Comparison of ENCODE assay signal across 27 cellular contexts in the genomic region with DNA sequence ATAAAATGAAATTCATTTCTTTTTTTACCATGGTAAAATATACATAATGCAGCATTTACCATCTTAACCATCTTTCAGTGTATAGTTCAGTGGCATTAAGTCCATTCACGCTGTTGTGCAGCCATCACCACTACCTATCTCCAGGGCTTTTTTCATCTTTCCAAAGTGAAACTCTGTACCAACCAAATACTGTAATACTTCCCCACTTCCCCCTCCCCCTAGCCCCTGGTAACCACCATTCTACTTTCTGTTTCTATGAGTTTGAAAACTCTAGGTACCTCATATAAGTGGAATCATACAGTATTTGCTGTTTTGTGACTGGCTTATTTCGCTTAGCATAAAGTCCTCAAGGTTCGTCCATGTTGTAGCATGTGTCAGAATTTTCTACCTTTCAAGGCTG. TPM values are rescaled to one million over a fixed set of nuclear protein-coding genes. Genes with fewer than 3 reads are reported as not detected.
A peak's percentile ranks its signal among the peaks of the same experiment; 100 is the strongest.
DNase-seq lines count a peak whose midpoint lies in the region; ATAC-seq and TF ChIP-seq lines count a peak whose summit lies in the region.
"Had no signal": no experiment of that assay in that cellular context is flagged by ENCODE, and none has a peak within 500 bp of the region (broad histone marks: within the 10 kb centered on the region; RNA-seq: fewer than 3 reads in every experiment).

No MANE protein-coding gene starts in this region.

- no peaks in the 10 kb centered on the region for H3K9me3 ChIP-seq in CD8-positive, alpha-beta T cell (ENCODE audit: low read length)
- no peaks in the 10 kb centered on the region for H3K9me3 ChIP-seq in HAP-1
- H3K9me3 ChIP-seq: ovary, right atrium auricular region, SJCRH30, transverse colon had no signal

- no peak overlapping the region for H3K27ac ChIP-seq in CD8-positive, alpha-beta T cell (ENCODE audit: low read depth, low read length)
- H3K27ac ChIP-seq: ovary, right atrium auricular region, SJCRH30, transverse colon had no signal

- in situ Hi-C loops in HAP-1 (cut with MboI; ENCODE audit: low sequenced_read_pairs), result no loop called here

- no peaks in the 10 kb centered on the region for H3K27me3 Mint-ChIP-seq in activated CD4-positive, alpha-beta T cell treated with anti-CD3 and anti-CD28 coated beads for 36 hours
- H3K27me3 Mint-ChIP-seq in CD8-positive, alpha-beta T cell (ENCODE audit: low read depth), result no peaks in the 10 kb centered on the region
- no peaks in the 10 kb centered on the region for H3K27me3 Mint-ChIP-seq in activated naive CD8-positive, alpha-beta T cell treated with anti-CD3 and anti-CD28 coated beads, Interleukin-2, amount 50 U/mL, for 24 hours
- H3K27me3 Mint-ChIP-seq: activated naive CD4-positive, alpha-beta T cell treated with anti-CD3 and anti-CD28 coated beads, Interleukin-2, amount 50 U/mL, for 24 hours; natural killer cell treated with Interleukin-12 subunit alpha and Interleukin-12 subunit beta and Interleukin-15 and Interleukin-18, amount 100 ng/mL, for 72 hours had no signal

- no peak overlapping the region for H3K27ac Mint-ChIP-seq in activated CD4-positive, alpha-beta T cell treated with anti-CD3 and anti-CD28 coated beads for 36 hours
- H3K27ac Mint-ChIP-seq in CD8-positive, alpha-beta T cell, result no peak overlapping the region
- no peak overlapping the region for H3K27ac Mint-ChIP-seq in activated naive CD8-positive, alpha-beta T cell treated with anti-CD3 and anti-CD28 coated beads, Interleukin-2, amount 50 U/mL, for 24 hours
- H3K27ac Mint-ChIP-seq: brain, mesothelial cell of epicardium, WTC11 had no signal

- H3K4me3 Mint-ChIP-seq in activated CD4-positive, alpha-beta T cell treated with anti-CD3 and anti-CD28 coated beads for 36 hours, result no peak overlapping the region
- no peak overlapping the region for H3K4me3 Mint-ChIP-seq in CD8-positive, alpha-beta T cell
- H3K4me3 Mint-ChIP-seq in activated naive CD8-positive, alpha-beta T cell treated with anti-CD3 and anti-CD28 coated beads, Interleukin-2, amount 50 U/mL, for 24 hours, result no peak overlapping the region
- H3K4me3 Mint-ChIP-seq: activated naive CD4-positive, alpha-beta T cell treated with anti-CD3 and anti-CD28 coated beads, Interleukin-2, amount 50 U/mL, for 24 hours; brain; mesothelial cell of epicardium; WTC11 had no signal

- TF ChIP-seq CTCF in CD8-positive, alpha-beta T cell (IDR thresholded peaks at IDR 0.05), result no peak

- H3K36me3 Mint-ChIP-seq in activated CD4-positive, alpha-beta T cell treated with anti-CD3 and anti-CD28 coated beads for 36 hours (ENCODE audit: low read depth), result peaks cover 5% of the 10 kb centered on the region
- no peaks in the 10 kb centered on the region for H3K36me3 Mint-ChIP-seq in CD8-positive, alpha-beta T cell
- H3K36me3 Mint-ChIP-seq in activated naive CD8-positive, alpha-beta T cell treated with anti-CD3 and anti-CD28 coated beads, Interleukin-2, amount 50 U/mL, for 24 hours (ENCODE audit: low read depth), result peaks cover 1% of the 10 kb centered on the region
- H3K36me3 Mint-ChIP-seq: brain; mesothelial cell of epicardium; natural killer cell treated with Interleukin-12 subunit alpha and Interleukin-12 subunit beta and Interleukin-15 and Interleukin-18, amount 100 ng/mL, for 72 hours; WTC11 had no signal

- peak; percentile 41 for DNase-seq in activated CD4-positive, alpha-beta T cell treated with anti-CD3 and anti-CD28 coated beads for 36 hours
- DNase-seq in activated CD4-positive, alpha-beta T cell treated with anti-CD3 and anti-CD28 coated beads, Interleukin-2, amount 50 U/mL, for 1 hour, result no peak
- no peak for DNase-seq in CD8-positive, alpha-beta T cell
- DNase-seq in NOMO-1 treated with dmso at 0.1 percent for 144 hours (lab: John Stamatoyannopoulos, UW; ENCODE audit: unreplicated experiment) (peak; percentile 64), HAP-1 (ENCODE audit: low spot score in 2 of 2) (no peak), SKM-1 treated with dmso at 0.1 percent for 144 hours (lab: John Stamatoyannopoulos, UW; ENCODE audit: unreplicated experiment) (no peak), SW480 (ENCODE audit: low spot score) (no peak)
- no peak for DNase-seq in activated naive CD8-positive, alpha-beta T cell treated with anti-CD3 and anti-CD28 coated beads, Interleukin-2, amount 50 U/mL, for 24 hours
- DNase-seq: AML-193; DMS79; effector CD8-positive, alpha-beta T cell; erythroblast; foreskin melanocyte; HCEC 1CT; NCI-H1694; NCI-H748 treated with DMSO at 0.1 percent for 48 hours; ovary; SJCRH30; transverse colon had no signal

- intact Hi-C loops in activated CD4-positive, alpha-beta T cell treated with anti-CD3 and anti-CD28 coated beads for 36 hours (cut with DNase I, micrococcal nuclease), result loop anchor here (1.0 kb wide), 2 partner anchors 8 to 29 kb away; no protein-coding TSS in a partner anchor
- intact Hi-C loops in CD8-positive, alpha-beta T cell (cut with DNase I, micrococcal nuclease), result no loop called here

- POLR2A ChIA-PET in activated CD4-positive, alpha-beta T cell treated with anti-CD3 and anti-CD28 coated beads for 36 hours (lab: Charles Lee), result no interaction called here
- POLR2A ChIA-PET in CD8-positive, alpha-beta T cell (lab: Charles Lee), result no interaction called here

- H3K4me1 ChIP-seq in CD8-positive, alpha-beta T cell (ENCODE audit: insufficient read depth, low read length), result peaks cover 5% of the 10 kb centered on the region
- no peaks in the 10 kb centered on the region for H3K4me1 ChIP-seq in HAP-1
- H3K4me1 ChIP-seq: SJCRH30 had no signal

- CTCF ChIA-PET in activated CD4-positive, alpha-beta T cell treated with anti-CD3 and anti-CD28 coated beads for 36 hours (lab: Charles Lee), result interaction anchor here (1.9 to 3.3 kb wide), 2 partner anchors 12 to 30 kb away, joined by 6 to 9 read pairs; no protein-coding TSS in a partner anchor
- CTCF ChIA-PET in CD8-positive, alpha-beta T cell (lab: Charles Lee), result interaction anchor here (0.6 to 1.0 kb wide), 4 partner anchors 13 to 75 kb away, joined by 3 read pairs; no protein-coding TSS in a partner anchor

- no peaks in the 10 kb centered on the region for H3K27me3 ChIP-seq in CD8-positive, alpha-beta T cell (ENCODE audit: insufficient read depth, low read length)
- H3K27me3 ChIP-seq in HAP-1 (ENCODE audit: low read depth), result no peaks in the 10 kb centered on the region
- H3K27me3 ChIP-seq: ovary, right atrium auricular region, SJCRH30, transverse colon had no signal

- H3K4me1 Mint-ChIP-seq in activated CD4-positive, alpha-beta T cell treated with anti-CD3 and anti-CD28 coated beads for 36 hours, result peaks cover 23% of the 10 kb centered on the region
- peaks cover 16% of the 10 kb centered on the region for H3K4me1 Mint-ChIP-seq in CD8-positive, alpha-beta T cell (ENCODE audit: low read depth)
- H3K4me1 Mint-ChIP-seq in activated naive CD8-positive, alpha-beta T cell treated with anti-CD3 and anti-CD28 coated beads, Interleukin-2, amount 50 U/mL, for 24 hours, result peaks cover 18% of the 10 kb centered on the region
- H3K4me1 Mint-ChIP-seq: brain, WTC11 had no signal

- H3K4me3 ChIP-seq in CD8-positive, alpha-beta T cell (ENCODE audit: low read depth, low read length), result no peak overlapping the region
- H3K4me3 ChIP-seq in HAP-1, result no peak overlapping the region
- H3K4me3 ChIP-seq: ovary, right atrium auricular region, SJCRH30, transverse colon had no signal

- peak; percentile 72 for ATAC-seq in activated CD4-positive, alpha-beta T cell treated with anti-CD3 and anti-CD28 coated beads for 36 hours
- ATAC-seq in CD8-positive, alpha-beta T cell, result peak; percentile 58
- peak; percentile 85 for ATAC-seq in activated naive CD8-positive, alpha-beta T cell treated with anti-CD3 and anti-CD28 coated beads, Interleukin-2, amount 50 U/mL, for 24 hours
- ATAC-seq: Panc1, WTC11 had no signal

- peaks cover 7% of the 10 kb centered on the region for H3K9me3 Mint-ChIP-seq in activated CD4-positive, alpha-beta T cell treated with anti-CD3 and anti-CD28 coated beads for 36 hours (ENCODE audit: low read depth)
- H3K9me3 Mint-ChIP-seq in CD8-positive, alpha-beta T cell, result no peaks in the 10 kb centered on the region
- peaks cover 7% of the 10 kb centered on the region for H3K9me3 Mint-ChIP-seq in activated naive CD8-positive, alpha-beta T cell treated with anti-CD3 and anti-CD28 coated beads, Interleukin-2, amount 50 U/mL, for 24 hours
- H3K9me3 Mint-ChIP-seq: activated naive CD4-positive, alpha-beta T cell treated with anti-CD3 and anti-CD28 coated beads, Interleukin-2, amount 50 U/mL, for 24 hours; brain; natural killer cell treated with Interleukin-12 subunit alpha and Interleukin-12 subunit beta and Interleukin-15 and Interleukin-18, amount 100 ng/mL, for 72 hours had no signal

- H3K36me3 ChIP-seq in CD8-positive, alpha-beta T cell (ENCODE audit: insufficient read depth, low read length), result no peaks in the 10 kb centered on the region
- H3K36me3 ChIP-seq in HAP-1 (replicated peaks), result no peaks in the 10 kb centered on the region
- H3K36me3 ChIP-seq: ovary, right atrium auricular region, SJCRH30, transverse colon had no signal

RNA-seq across cellular contexts. Expression of a gene that starts 23.4 kb away (rescaled TPM):
- total RNA-seq in activated CD4-positive, alpha-beta T cell treated with anti-CD3 and anti-CD28 coated beads for 36 hours, result not detected
- not detected for total RNA-seq in CD8-positive, alpha-beta T cell
- total RNA-seq: natural killer cell treated with Interleukin-12 subunit alpha and Interleukin-12 subunit beta and Interleukin-15 and Interleukin-18, amount 100 ng/mL, for 72 hours had no signal

RNA-seq across cellular contexts. Expression of a gene that starts 25.2 kb away (rescaled TPM):
- not detected for total RNA-seq in activated CD4-positive, alpha-beta T cell treated with anti-CD3 and anti-CD28 coated beads for 36 hours
- total RNA-seq in CD8-positive, alpha-beta T cell, result not detected
- total RNA-seq: A172; mesothelial cell of epicardium; natural killer cell treated with Interleukin-12 subunit alpha and Interleukin-12 subunit beta and Interleukin-15 and Interleukin-18, amount 100 ng/mL, for 72 hours; ovary; right atrium auricular region; SJCRH30; transverse colon; WTC11 had no signal

RNA-seq across cellular contexts. Expression of a gene that starts 26.7 kb away (rescaled TPM):
- not detected for total RNA-seq in activated CD4-positive, alpha-beta T cell treated with anti-CD3 and anti-CD28 coated beads for 36 hours
- total RNA-seq in CD8-positive, alpha-beta T cell, result not detected
- total RNA-seq: A172; natural killer cell treated with Interleukin-12 subunit alpha and Interleukin-12 subunit beta and Interleukin-15 and Interleukin-18, amount 100 ng/mL, for 72 hours; SJCRH30; WTC11 had no signal

Comparison
In these comparisons a context has a peak if more than half of its experiments do, and no peak if none do; other contexts are left out.
1. DNase-seq: peak in activated CD4-positive, alpha-beta T cell treated with anti-CD3 and anti-CD28 coated beads for 36 hours (single experiment) and NOMO-1 treated with dmso at 0.1 percent for 144 hours (single experiment); none in activated CD4-positive, alpha-beta T cell treated with anti-CD3 and anti-CD28 coated beads, Interleukin-2, amount 50 U/mL, for 1 hour (single experiment), CD8-positive, alpha-beta T cell (0 of 7), activated naive CD8-positive, alpha-beta T cell treated with anti-CD3 and anti-CD28 coated beads, Interleukin-2, amount 50 U/mL, for 24 hours (single experiment), HAP-1 (0 of 2), SKM-1 treated with dmso at 0.1 percent for 144 hours (single experiment) and SW480 (single experiment).
2. intact Hi-C loops: an anchor here in activated CD4-positive, alpha-beta T cell treated with anti-CD3 and anti-CD28 coated beads for 36 hours (1.0 kb wide); none called in CD8-positive, alpha-beta T cell.
3. Peak in every context shown above with its lines, with median percentiles within 50 percentile points of each other: ATAC-seq.